Comparison of ENCODE assay signal across 8 cellular contexts in the genomic region with DNA sequence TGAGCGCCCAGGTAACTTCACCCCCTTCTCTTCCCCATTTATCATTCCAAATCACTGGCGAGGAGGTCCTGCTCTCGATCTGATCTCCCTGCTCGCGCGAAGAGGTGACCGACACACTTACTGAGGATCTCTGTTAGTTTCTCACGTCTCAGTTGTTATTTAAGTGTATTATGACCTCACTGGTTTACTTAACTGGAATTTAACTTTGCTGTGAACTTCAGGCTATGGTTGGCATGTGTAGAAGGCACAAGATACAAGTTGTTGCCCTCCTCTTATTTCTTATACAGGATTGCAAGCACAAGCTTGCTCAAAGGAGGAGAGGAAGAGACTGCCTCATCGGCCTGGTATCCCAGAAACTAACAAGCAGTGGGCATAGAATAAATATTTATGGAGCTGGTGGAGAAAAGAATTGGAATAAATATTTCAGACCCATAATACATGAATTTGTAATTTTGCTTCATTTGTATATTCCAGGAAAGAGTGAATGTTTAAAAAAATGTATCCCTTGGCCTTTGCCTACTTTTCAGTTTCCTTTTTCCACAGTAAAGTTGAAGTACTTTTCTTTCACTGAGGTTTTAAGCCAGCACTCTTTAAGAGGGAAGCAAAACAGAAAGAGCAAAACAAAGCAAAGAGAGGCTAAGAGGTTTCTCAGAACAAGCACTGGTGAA. TPM values are rescaled to one million over a fixed set of nuclear protein-coding genes. Genes with fewer than 3 reads are reported as not detected.
DNase-seq lines count a peak whose midpoint lies in the region; ATAC-seq and TF ChIP-seq lines count a peak whose summit lies in the region.

No MANE protein-coding gene starts in this region.

- H3K9ac ChIP-seq in IMR-90 (ENCODE audit: low read depth, low read length) (peak overlapping the region; percentile 89), stomach smooth muscle (ENCODE audit: low read length in 2 of 2) (peak overlapping the region; percentile 87 to 93)

- H3K23ac ChIP-seq in IMR-90 (ENCODE audit: low read depth, low read length) = peak overlapping the region; percentile 99

- H3K4me1 ChIP-seq in IMR-90 (ENCODE audit: control insufficient read depth, insufficient read depth, low read length) = peaks cover 8% of the 10 kb centered on the region; the same call in 1 of the 2 replicates
- H3K4me1 ChIP-seq in stomach smooth muscle (ENCODE audit: control insufficient read depth, insufficient read depth, low read length) = peaks cover 6% of the 10 kb centered on the region

- H3K14ac ChIP-seq in IMR-90 (replicated peaks; ENCODE audit: low read depth, low read length) = peak overlapping the region; percentile 99

- peak overlapping the region; percentile 98 for H2AK9ac ChIP-seq in IMR-90 (replicated peaks; ENCODE audit: low read depth, low read length, poor library complexity)

- POLR2A ChIA-PET in IMR-90 (lab: Charles Lee; ENCODE audit: unreplicated experiment) = interaction anchor here (0.6 to 1.7 kb wide), 4 partner anchors 132 to 252 kb away, joined by 3 to 10 read pairs (median 4); no protein-coding TSS in a partner anchor

- in situ Hi-C loops in IMR-90 (cut with MboI; ENCODE audit: low sequenced_read_pairs) = loop anchor here (25.0 kb wide), 1 partner anchor 149 kb away; no protein-coding TSS in a partner anchor

- H3K27ac Mint-ChIP-seq in CD14-positive monocyte = peak overlapping the region; percentile 81 to 93 (median 88)
- no peak overlapping the region for H3K27ac Mint-ChIP-seq in central memory CD8-positive, alpha-beta T cell (ENCODE audit: low read depth)

- H3K79me1 ChIP-seq in IMR-90 (ENCODE audit: low read depth in 1 of 2, low read length in 2 of 2) = peaks cover 7 to 55% of the 10 kb centered on the region in 2 experiments; a peak in 3 of 4 replicates

- no peaks in the 10 kb centered on the region for H3K27me3 Mint-ChIP-seq in CD14-positive monocyte (ENCODE audit: low read depth in 3 of 3)
- peaks cover 38% of the 10 kb centered on the region for H3K27me3 Mint-ChIP-seq in central memory CD8-positive, alpha-beta T cell

- H4K8ac ChIP-seq in IMR-90 (ENCODE audit: low read depth in 2 of 2, low read length in 2 of 2) = peak overlapping the region; percentile 78 to 93

- H3K27me3 ChIP-seq in IMR-90 (ENCODE audit: control insufficient read depth, insufficient read depth, low read length) (no peaks in the 10 kb centered on the region), stomach smooth muscle (ENCODE audit: control insufficient read depth in 1 of 2, insufficient read depth in 2 of 2, low read length in 2 of 2) (no peaks in the 10 kb centered on the region)

- peak overlapping the region; percentile 97 for H3K4ac ChIP-seq in IMR-90 (ENCODE audit: low read depth, low read length)

- H3K4me3 ChIP-seq in IMR-90 (ENCODE audit: insufficient read depth, low read depth, low read length) (peak overlapping the region; percentile 83), stomach smooth muscle (ENCODE audit: low read length in 2 of 2) (peak overlapping the region; percentile 74 to 84)

- peak overlapping the region; percentile 95 for H2AK5ac ChIP-seq in IMR-90 (ENCODE audit: low read depth, low read length)

- H3K9me1 ChIP-seq in IMR-90 (ENCODE audit: insufficient read depth, low read length) = no peaks in the 10 kb centered on the region; the same call in 1 of the 2 replicates

- H3K4me2 ChIP-seq in IMR-90 (ENCODE audit: low read depth, low read length) = peak overlapping the region; percentile 82

- DNase-seq in CD14-positive monocyte (ENCODE audit: low spot score) (no peak), IMR-90 (peak; percentile 79), left colon (no peak), NAMALWA (ENCODE audit: low spot score) (no peak), NCI-H2081 treated with DMSO at 0.1 percent for 48 hours (lab: John Stamatoyannopoulos, UW) (no peak)
- no peak for DNase-seq in central memory CD8-positive, alpha-beta T cell (ENCODE audit: low spot score in 2 of 2)

- no TSS peak for BruUV-seq in IMR-90 (replicated peaks; lab: Mats Ljungman, UMichigan)

- H4K20me1 ChIP-seq in IMR-90 (ENCODE audit: insufficient read depth, low read length) = peaks cover 28% of the 10 kb centered on the region; the same call in 1 of the 2 replicates

- H3K18ac ChIP-seq in IMR-90 (ENCODE audit: low read depth, low read length) = peak overlapping the region; percentile 84

- TF ChIP-seq POLR2A in IMR-90 (IDR thresholded peaks at IDR 0.05; ENCODE audit: low read depth, low read length) = peak; percentile 74

- peak overlapping the region; percentile 78 for H2BK15ac ChIP-seq in IMR-90 (ENCODE audit: low read depth, low read length)

- peak overlapping the region; percentile 80 for H4K5ac ChIP-seq in IMR-90 (ENCODE audit: low read depth, low read length)

- H3K4me3 Mint-ChIP-seq in CD14-positive monocyte = peak overlapping the region; percentile 92 to 98
- peak overlapping the region; percentile 39 for H3K4me3 Mint-ChIP-seq in central memory CD8-positive, alpha-beta T cell

- H4K91ac ChIP-seq in IMR-90 (ENCODE audit: insufficient read depth, low read depth, low read length) = peak overlapping the region; percentile 96

- peak overlapping the region; percentile 88 for H2BK20ac ChIP-seq in IMR-90 (ENCODE audit: low read depth, low read length)

- H2BK120ac ChIP-seq in IMR-90 (ENCODE audit: low read depth, low read length) = peak overlapping the region; percentile 95

- peaks cover 6% of the 10 kb centered on the region for H3K36me3 ChIP-seq in IMR-90 (ENCODE audit: control insufficient read depth, insufficient read depth, low read length)
- H3K36me3 ChIP-seq in stomach smooth muscle (ENCODE audit: control insufficient read depth in 2 of 2, insufficient read depth in 2 of 2, low read length in 2 of 2) = no peaks in the 10 kb centered on the region

- dilution Hi-C loops in IMR-90 (cut with HindIII; ENCODE audit: low sequenced_read_pairs, unreplicated experiment) = no loop called here

- H3K56ac ChIP-seq in IMR-90 (ENCODE audit: extremely low read depth, insufficient read depth, low read length) = peak overlapping the region; percentile 96

- no peaks in the 10 kb centered on the region for H3K9me3 Mint-ChIP-seq in CD14-positive monocyte
- peaks cover 5% of the 10 kb centered on the region for H3K9me3 Mint-ChIP-seq in central memory CD8-positive, alpha-beta T cell

- no peak for TF ChIP-seq RAD21 in IMR-90 (IDR thresholded peaks at IDR 0.05; ENCODE audit: low read length)

- peak; percentile 46 for ATAC-seq in IMR-90 (ENCODE audit: low read depth)
- no peak for ATAC-seq in central memory CD8-positive, alpha-beta T cell (replicated peaks; ENCODE audit: extremely low read depth, poor library complexity, severe bottlenecking)
- peak; percentile 17 for ATAC-seq in left colon
- no peak for ATAC-seq in HG03565 (IDR thresholded peaks at IDR 0.05; ENCODE audit: unreplicated experiment)

- H3K27ac ChIP-seq in IMR-90 (ENCODE audit: insufficient read depth, low read length) (peak overlapping the region; percentile 94), stomach smooth muscle (ENCODE audit: low read length) (peak overlapping the region; percentile 87)

- peak overlapping the region; percentile 93 for H2AFZ ChIP-seq in IMR-90 (replicated peaks; ENCODE audit: low read length, poor library complexity)

- intact Hi-C loops in CD14-positive monocyte (cut with micrococcal nuclease) = no loop called here
- intact Hi-C loops in IMR-90 (cut with micrococcal nuclease) = loop anchor here (1.0 to 5.0 kb wide), 7 partner anchors 51 to 338 kb away; a partner anchor contains a TSS
- intact Hi-C loops in left colon (cut with DNase I, micrococcal nuclease) = no loop called here

- TF ChIP-seq CTCF in CD14-positive monocyte (IDR thresholded peaks at IDR 0.05) (no peak), IMR-90 (conservative IDR thresholded peaks at IDR 0.05; ENCODE audit: low read depth, low read length) (no peak)

- H3K9me3 ChIP-seq in IMR-90 (ENCODE audit: control insufficient read depth, insufficient read depth, low read length) (no peaks in the 10 kb centered on the region), stomach smooth muscle (ENCODE audit: control insufficient read depth in 2 of 2, low read length in 2 of 2) (no peaks in the 10 kb centered on the region)

- H3K4me1 Mint-ChIP-seq in CD14-positive monocyte = peaks cover 49% of the 10 kb centered on the region
- peaks cover 6% of the 10 kb centered on the region for H3K4me1 Mint-ChIP-seq in central memory CD8-positive, alpha-beta T cell

- WGBS in IMR-90 (ENCODE audit: extremely low coverage in 2 of 2, insufficient read length in 1 of 2), 2 experiments = no CpG with 5 or more reads among the region's 9 CpGs

- H3K36me3 Mint-ChIP-seq in CD14-positive monocyte = peaks cover 9 to 10% of the 10 kb centered on the region in 2 donors
- peaks cover 2% of the 10 kb centered on the region for H3K36me3 Mint-ChIP-seq in central memory CD8-positive, alpha-beta T cell (ENCODE audit: insufficient read depth)

- H2BK5ac ChIP-seq in IMR-90 (ENCODE audit: low read depth, low read length, poor library complexity, severe bottlenecking) = peak overlapping the region; percentile 90

- CTCF ChIA-PET in IMR-90 (lab: Yijun Ruan, JAX) = interaction anchor here (0.6 to 1.3 kb wide), 4 partner anchors 135 to 789 kb away, joined by 3 to 5 read pairs (median 4); no protein-coding TSS in a partner anchor

TF ChIP-seq in IMR-90, 13 proteins besides CTCF, POLR2A, EP300 and RAD21 (continues in another document):
- no peak for TF ChIP-seq RCOR1 (IDR thresholded peaks at IDR 0.05; ENCODE audit: insufficient replicate concordance, low read length)
- no peak for TF ChIP-seq MAZ (IDR thresholded peaks at IDR 0.05; ENCODE audit: borderline replicate concordance, low read depth, low read length)
- TF ChIP-seq, protein P1, sequence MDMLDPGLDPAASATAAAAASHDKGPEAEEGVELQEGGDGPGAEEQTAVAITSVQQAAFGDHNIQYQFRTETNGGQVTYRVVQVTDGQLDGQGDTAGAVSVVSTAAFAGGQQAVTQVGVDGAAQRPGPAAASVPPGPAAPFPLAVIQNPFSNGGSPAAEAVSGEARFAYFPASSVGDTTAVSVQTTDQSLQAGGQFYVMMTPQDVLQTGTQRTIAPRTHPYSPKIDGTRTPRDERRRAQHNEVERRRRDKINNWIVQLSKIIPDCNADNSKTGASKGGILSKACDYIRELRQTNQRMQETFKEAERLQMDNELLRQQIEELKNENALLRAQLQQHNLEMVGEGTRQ (IDR thresholded peaks at IDR 0.05; ENCODE audit: low read depth, low read length) = no peak
- no peak for TF ChIP-seq NFE2L2 (IDR thresholded peaks at IDR 0.05; ENCODE audit: low read depth, low read length)
- no peak for TF ChIP-seq MAFK (IDR thresholded peaks at IDR 0.05; ENCODE audit: low read depth, low read length)
- TF ChIP-seq SMC3 (IDR thresholded peaks at IDR 0.05; ENCODE audit: low read depth, low read length) = no peak
- no peak for TF ChIP-seq CEBPB (IDR thresholded peaks at IDR 0.05; ENCODE audit: low read depth, low read length)

RNA-seq across cellular contexts. Expression of a gene that starts 1.3 kb away (rescaled TPM):
- polyA plus RNA-seq in CD14-positive monocyte (1 to 10 TPM; 2.2 to 3.3 TPM), IMR-90 (2012; rRNA removed) (11.7 TPM in 2 replicates)
- total RNA-seq in IMR-90 (2012; rRNA removed) (16.7 and 20.4 TPM in 2 replicates), left colon (10 to 100 TPM in 1 of 2 donors, 1 to 10 TPM in 1; 8.6 to 15.5 TPM)
- 2.5 and 2.7 TPM in 2 replicates for polyA plus RNA-seq in IMR-90 (2012; cell fraction: cytosol; rRNA removed)
- polyA plus RNA-seq in IMR-90 (2012; cell fraction: nucleus; rRNA removed; ENCODE audit: low replicate concordance) = 7.8 and 59.2 TPM in 2 replicates

Comparison
In these comparisons a context has a peak if more than half of its experiments do, and no peak if none do; other contexts are left out.
1. ATAC-seq: peak in IMR-90 (single experiment) and left colon (single experiment); none in central memory CD8-positive, alpha-beta T cell (single experiment) and HG03565 (single experiment).